9 cellular contexts compared by ENCODE assay signal in genomic region chr18:33579147-33579867, GRCh38. TPM values are rescaled to one million over a fixed set of nuclear protein-coding genes. Genes with fewer than 3 reads are reported as not detected.
A peak's percentile ranks its signal among the peaks of the same experiment; 100 is the strongest.
DNase-seq lines count a peak whose midpoint lies in the region; ATAC-seq and TF ChIP-seq lines count a peak whose summit lies in the region.
"Had no signal": no experiment of that assay in that cellular context is flagged by ENCODE, and none has a peak within 500 bp of the region (broad histone marks: within the 10 kb centered on the region; RNA-seq: fewer than 3 reads in every experiment).

No MANE protein-coding gene starts in this region.

- H3K36me3 ChIP-seq in BLaER1 (no peaks in the 10 kb centered on the region), esophagus muscularis mucosa (no peaks in the 10 kb centered on the region), neural cell (ENCODE audit: insufficient read depth, low read length) (no peaks in the 10 kb centered on the region)

- H3K9me3 Mint-ChIP-seq in progenitor cell of endocrine pancreas (ENCODE audit: low read depth) = no peaks in the 10 kb centered on the region

- H3K27me3 ChIP-seq in BLaER1 (peaks cover 21% of the 10 kb centered on the region), esophagus muscularis mucosa (peaks cover 0 to 26% (median 3%) of the 10 kb centered on the region in 4 donors), neural cell (ENCODE audit: insufficient read depth, low read depth, low read length) (no peaks in the 10 kb centered on the region)

- H3K4me2 ChIP-seq in BLaER1 = peak overlapping the region; percentile 69
- H3K4me2 ChIP-seq in neural cell (ENCODE audit: low read length) = peak overlapping the region; percentile 83

- peaks cover 70% of the 10 kb centered on the region for H3K79me2 ChIP-seq in neural cell (replicated peaks; ENCODE audit: insufficient read depth, low read length)

- DNase-seq in NCI-H2171 (lab: John Stamatoyannopoulos, UW) = peak; percentile 32
- no peak for DNase-seq in esophagus muscularis mucosa (ENCODE audit: extremely low spot score)
- no peak for DNase-seq in progenitor cell of endocrine pancreas (ENCODE audit: low spot score, unreplicated experiment)
- no peak for DNase-seq in NK-92 treated with Interleukin-12 subunit alpha and Interleukin-12 subunit beta, amount 100 ng/mL, for 24 hours (lab: John Stamatoyannopoulos, UW)

- TF ChIP-seq CTCF in esophagus muscularis mucosa (IDR thresholded peaks at IDR 0.05) = no peak
- TF ChIP-seq CTCF in neural cell (IDR thresholded peaks at IDR 0.05; ENCODE audit: poor library complexity, severe bottlenecking) = no peak
- no peak for TF ChIP-seq CTCF in progenitor cell of endocrine pancreas (IDR thresholded peaks at IDR 0.05; ENCODE audit: unreplicated experiment)

- H3K9me2 ChIP-seq in neural cell (ENCODE audit: insufficient read depth, low read length) = no peaks in the 10 kb centered on the region

- H3K9me3 ChIP-seq in BLaER1 (peaks cover 12% of the 10 kb centered on the region), esophagus muscularis mucosa (no peaks in the 10 kb centered on the region), neural cell (ENCODE audit: low read length) (no peaks in the 10 kb centered on the region)

- peaks cover 8% of the 10 kb centered on the region for H3K27me3 Mint-ChIP-seq in progenitor cell of endocrine pancreas

- peak; percentile 33 for TF ChIP-seq RAD21 in neural cell (conservative IDR thresholded peaks at IDR 0.05)

- H4K20me1 ChIP-seq in BLaER1 = no peaks in the 10 kb centered on the region
- no peaks in the 10 kb centered on the region for H4K20me1 ChIP-seq in neural cell (ENCODE audit: insufficient read depth)

- H3K27ac Mint-ChIP-seq in progenitor cell of endocrine pancreas = no peak overlapping the region

- H3K4me1 ChIP-seq in BLaER1 (peaks cover 23% of the 10 kb centered on the region), esophagus muscularis mucosa (peaks cover 4 to 23% (median 21%) of the 10 kb centered on the region in 4 donors)

- peaks cover 15% of the 10 kb centered on the region for H3K4me1 Mint-ChIP-seq in progenitor cell of endocrine pancreas (ENCODE audit: low read depth)

- peak overlapping the region; percentile 22 for H2AFZ ChIP-seq in neural cell (ENCODE audit: low read depth, low read length)

- no peak overlapping the region for H3K27ac ChIP-seq in BLaER1
- peak overlapping the region; percentile 68 to 84 (median 80) for H3K27ac ChIP-seq in esophagus muscularis mucosa (replicated peaks in 1 of 4)
- H3K27ac ChIP-seq in neural cell (ENCODE audit: low read length) = peak overlapping the region; percentile 84

- H3K9ac ChIP-seq in BLaER1 (0 out of 2 replicates have a peak overlapping the region, but pooled peaks have one; percentile 68), neural cell (ENCODE audit: low read length) (peak overlapping the region; percentile 82)

- intact Hi-C loops in esophagus muscularis mucosa (cut with DNase I) = no loop called here

- H3K4me3 Mint-ChIP-seq in progenitor cell of endocrine pancreas (ENCODE audit: low read depth) = no peak overlapping the region
- H3K4me3 Mint-ChIP-seq: central memory CD8-positive, alpha-beta T cell had no signal

- WGBS in esophagus muscularis mucosa = 12% methylated on average over 21 of the region's 22 CpGs

- no peak for TF ChIP-seq EP300 in esophagus muscularis mucosa (IDR thresholded peaks at IDR 0.05)
- TF ChIP-seq EP300 in neural cell (conservative IDR thresholded peaks at IDR 0.05; ENCODE audit: poor library complexity, severe bottlenecking) = no peak

- H3K4me3 ChIP-seq in BLaER1 (peak overlapping the region; percentile 73), esophagus muscularis mucosa (peak overlapping the region; percentile 66 to 84 (median 69)), neural cell (ENCODE audit: low read length) (peak overlapping the region; percentile 73)

- no peak for ATAC-seq in HG03196 (IDR thresholded peaks at IDR 0.05; ENCODE audit: unreplicated experiment)
- ATAC-seq in HG02970 (IDR thresholded peaks at IDR 0.05; ENCODE audit: low FRiP score, unreplicated experiment) = no peak

- H3K36me3 Mint-ChIP-seq in progenitor cell of endocrine pancreas (ENCODE audit: insufficient read depth) = peaks cover 2% of the 10 kb centered on the region

- TF ChIP-seq POLR2A in esophagus muscularis mucosa (IDR thresholded peaks at IDR 0.05; ENCODE audit: low read depth) = no peak

- peaks cover 5% of the 10 kb centered on the region for H3F3A ChIP-seq in neural cell (ENCODE audit: insufficient read depth, low read length, poor library complexity, severe bottlenecking)

TF ChIP-seq in neural cell, 6 proteins besides CTCF, POLR2A, EP300 and RAD21:
- TF ChIP-seq, protein P1, sequence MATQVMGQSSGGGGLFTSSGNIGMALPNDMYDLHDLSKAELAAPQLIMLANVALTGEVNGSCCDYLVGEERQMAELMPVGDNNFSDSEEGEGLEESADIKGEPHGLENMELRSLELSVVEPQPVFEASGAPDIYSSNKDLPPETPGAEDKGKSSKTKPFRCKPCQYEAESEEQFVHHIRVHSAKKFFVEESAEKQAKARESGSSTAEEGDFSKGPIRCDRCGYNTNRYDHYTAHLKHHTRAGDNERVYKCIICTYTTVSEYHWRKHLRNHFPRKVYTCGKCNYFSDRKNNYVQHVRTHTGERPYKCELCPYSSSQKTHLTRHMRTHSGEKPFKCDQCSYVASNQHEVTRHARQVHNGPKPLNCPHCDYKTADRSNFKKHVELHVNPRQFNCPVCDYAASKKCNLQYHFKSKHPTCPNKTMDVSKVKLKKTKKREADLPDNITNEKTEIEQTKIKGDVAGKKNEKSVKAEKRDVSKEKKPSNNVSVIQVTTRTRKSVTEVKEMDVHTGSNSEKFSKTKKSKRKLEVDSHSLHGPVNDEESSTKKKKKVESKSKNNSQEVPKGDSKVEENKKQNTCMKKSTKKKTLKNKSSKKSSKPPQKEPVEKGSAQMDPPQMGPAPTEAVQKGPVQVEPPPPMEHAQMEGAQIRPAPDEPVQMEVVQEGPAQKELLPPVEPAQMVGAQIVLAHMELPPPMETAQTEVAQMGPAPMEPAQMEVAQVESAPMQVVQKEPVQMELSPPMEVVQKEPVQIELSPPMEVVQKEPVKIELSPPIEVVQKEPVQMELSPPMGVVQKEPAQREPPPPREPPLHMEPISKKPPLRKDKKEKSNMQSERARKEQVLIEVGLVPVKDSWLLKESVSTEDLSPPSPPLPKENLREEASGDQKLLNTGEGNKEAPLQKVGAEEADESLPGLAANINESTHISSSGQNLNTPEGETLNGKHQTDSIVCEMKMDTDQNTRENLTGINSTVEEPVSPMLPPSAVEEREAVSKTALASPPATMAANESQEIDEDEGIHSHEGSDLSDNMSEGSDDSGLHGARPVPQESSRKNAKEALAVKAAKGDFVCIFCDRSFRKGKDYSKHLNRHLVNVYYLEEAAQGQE (IDR thresholded peaks at IDR 0.05; ENCODE audit: borderline replicate concordance) = peak; percentile 28
- TF ChIP-seq SMC3 (conservative IDR thresholded peaks at IDR 0.05; ENCODE audit: poor library complexity) (peak; percentile 33), POLR2AphosphoS5 (IDR thresholded peaks at IDR 0.05) (peak; percentile 66), MXI1 (conservative IDR thresholded peaks at IDR 0.05; ENCODE audit: poor library complexity, severe bottlenecking) (peak; percentile 90), TAF1 (IDR thresholded peaks at IDR 0.05; ENCODE audit: low read depth) (no peak), EZH2 (IDR thresholded peaks at IDR 0.05; ENCODE audit: borderline replicate concordance, insufficient read depth, low read length, poor library complexity, severe bottlenecking) (no peak)

RNA-seq across cellular contexts. Expression of gene ASXL3, which starts 1.3 kb away (rescaled TPM):
- total RNA-seq in esophagus muscularis mucosa = 1 to 10 TPM in 3 of 4 donors, under 1 TPM in 1; 0.66 to 2.1 (median 1.1) TPM
- 14.4 and 15.2 TPM in 2 replicates for polyA plus RNA-seq in neural cell
- polyA minus RNA-seq in neural cell = 103 and 144 TPM in 2 replicates
- 18.0 and 23.0 TPM in 2 replicates for total RNA-seq in progenitor cell of endocrine pancreas
